Comparison of ENCODE assay signal across 26 cellular contexts in genomic region chr20:42125426-42125825, GRCh38.
"Had no signal": no experiment of that assay in that cellular context is flagged by ENCODE, and none has a peak within 500 bp of the region (broad histone marks: within the 10 kb centered on the region; RNA-seq: fewer than 3 reads in every experiment).

No MANE protein-coding gene starts in this region.

- H3K27me3 ChIP-seq: ascending aorta had no signal

- DNase-seq: activated CD4-positive, alpha-beta T cell treated with anti-CD3 and anti-CD28 coated beads for 36 hours; activated CD8-positive, alpha-beta memory T cell treated with anti-CD3 and anti-CD28 coated beads, Interleukin-2, amount 50 U/mL, for 48 hours; activated CD8-positive, alpha-beta T cell treated with anti-CD3 and anti-CD28 coated beads for 36 hours; activated effector memory CD4-positive, alpha-beta T cell treated with anti-CD3 and anti-CD28 coated beads, Interleukin-2, amount 50 U/mL, for 16 hours; activated naive CD4-positive, alpha-beta T cell treated with Interleukin-2 at 50 U/mL for 16 hours; activated naive CD8-positive, alpha-beta T cell treated with anti-CD3 and anti-CD28 coated beads, Interleukin-2, amount 50 U/mL, for 24 hours; activated T-cell treated with anti-CD3 and anti-CD28 coated beads, Interleukin-2, amount 50 U/mL, for 1 hour; amniotic stem cell; body of pancreas; central memory CD4-positive, alpha-beta T cell; KG1; NCI-H1092; NCI-H1417; NCI-H1930; NCI-H2171; NCI-H226; NCI-H526; NCI-H82; NK-92 treated with Interleukin-12 subunit alpha and Interleukin-12 subunit beta, amount 100 ng/mL, for 24 hours; PC-9; T-helper 1 cell; WERI-Rb-1 had no signal

- H3K9me3 ChIP-seq: ascending aorta, body of pancreas had no signal

- H3K27ac ChIP-seq: ascending aorta, body of pancreas, coronary artery, PC-9, SK-N-MC, WERI-Rb-1 had no signal

- H3K4me3 ChIP-seq: ascending aorta, body of pancreas, coronary artery, PC-9, SK-N-MC had no signal

- FAIRE-seq: bronchial epithelial cell had no signal

- H2AFZ ChIP-seq: PC-9 had no signal

- H3K36me3 ChIP-seq: ascending aorta, WERI-Rb-1 had no signal

- H3K4me2 ChIP-seq: PC-9 had no signal

- H3K4me1 ChIP-seq: ascending aorta, body of pancreas had no signal
